ENCODE assay signal across 33 cellular contexts in the genomic region with DNA sequence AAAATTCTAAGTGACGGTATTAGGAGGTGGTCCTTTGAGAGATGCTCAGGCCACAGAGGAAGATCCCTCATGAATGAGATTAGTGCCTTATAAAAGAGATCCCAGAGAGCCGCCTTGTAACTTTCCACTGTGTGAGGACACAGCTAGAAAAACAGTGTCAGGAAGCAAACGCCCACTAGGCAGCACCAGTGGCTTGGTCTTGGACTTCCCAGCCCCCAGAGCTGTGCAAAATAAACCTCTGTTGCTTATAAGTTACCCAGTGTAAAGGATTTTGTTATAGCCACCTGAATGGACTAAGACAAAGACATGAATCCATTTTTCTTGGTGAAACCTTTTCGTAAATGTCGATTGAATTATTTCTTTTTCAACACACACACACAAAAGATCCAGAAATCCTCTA.
"Had no signal": no experiment of that assay in that cellular context is flagged by ENCODE, and none has a peak within 500 bp of the region (broad histone marks: within the 10 kb centered on the region; RNA-seq: fewer than 3 reads in every experiment).

No MANE protein-coding gene starts in this region.

- H3K4me1 ChIP-seq: adrenal gland, ascending aorta, body of pancreas, breast epithelium had no signal

- H3K27ac ChIP-seq: adrenal gland, ascending aorta, body of pancreas, brain microvascular endothelial cell, breast epithelium, cardiac muscle cell had no signal

- H3K9me3 ChIP-seq: adrenal gland, ascending aorta had no signal

- H3K36me3 ChIP-seq: adrenal gland, ascending aorta, brain microvascular endothelial cell, breast epithelium, cardiac muscle cell had no signal

- FAIRE-seq: astrocyte, bronchial epithelial cell had no signal

- H3K4me3 ChIP-seq: adrenal gland, ascending aorta, body of pancreas, breast epithelium, cardiac muscle cell had no signal

- ATAC-seq: activated naive CD4-positive, alpha-beta T cell treated with anti-CD3 and anti-CD28 coated beads, Interleukin-2, amount 50 U/mL, for 72 hours; activated naive CD8-positive, alpha-beta T cell treated with anti-CD3 and anti-CD28 coated beads, Interleukin-2, amount 50 U/mL, for 24 hours; activated T-cell treated with anti-CD3 and anti-CD28 coated beads, Interleukin-2, amount 50 U/mL, for 4 hours; activated T-cell treated with anti-CD3 and anti-CD28 coated beads, Interleukin-2, amount 50 U/mL, for 72 hours; activated T-helper 17 cell treated with anti-CD3 and anti-CD28 coated beads, Interleukin-2, amount 50 U/mL, for 72 hours; body of pancreas had no signal

- DNase-seq: activated effector memory CD4-positive, alpha-beta T cell treated with anti-CD3 and anti-CD28 coated beads, Interleukin-2, amount 50 U/mL, for 16 hours; activated effector memory CD4-positive, alpha-beta T cell treated with Interleukin-2 at 50 U/mL for 16 hours; activated gamma-delta T cell; activated gamma-delta T cell treated with Interleukin-2 at 50 U/mL for 16 hours; activated naive CD4-positive, alpha-beta T cell; activated naive CD4-positive, alpha-beta T cell treated with anti-CD3 and anti-CD28 coated beads for 36 hours; activated naive CD4-positive, alpha-beta T cell treated with anti-CD3 and anti-CD28 coated beads, Interleukin-2, amount 10 ng/mL, durations not matched to agents 7 days and 5 days; activated naive CD4-positive, alpha-beta T cell treated with anti-CD3 and anti-CD28 coated beads, Interleukin-2, amount 50 U/mL, for 16 hours; activated naive CD4-positive, alpha-beta T cell treated with Interleukin-2 at 50 U/mL for 16 hours; activated naive CD8-positive, alpha-beta T cell treated with anti-CD3 and anti-CD28 coated beads for 36 hours; activated naive CD8-positive, alpha-beta T cell treated with anti-CD3 and anti-CD28 coated beads, Interleukin-2, amount 10 ng/mL, durations not matched to agents 7 days and 5 days; activated naive CD8-positive, alpha-beta T cell treated with anti-CD3 and anti-CD28 coated beads, Interleukin-2, amount 50 U/mL, for 24 hours; activated T-cell treated with anti-CD3 and anti-CD28 coated beads, Interleukin-2, amount 50 U/mL, for 24 hours; activated T-cell treated with anti-CD3 and anti-CD28 coated beads, Interleukin-2, amount 50 U/mL, for 4 hours; activated T-cell treated with anti-CD3 and anti-CD28 coated beads, Interleukin-2, amount 50 U/mL, for 48 hours; activated T-cell treated with anti-CD3 and anti-CD28 coated beads, Interleukin-2, amount 50 U/mL, for 72 hours; adrenal gland; amniotic stem cell; amygdala; anterior cingulate cortex; aorta; body of pancreas; brain microvascular endothelial cell; caudate nucleus; central memory CD4-positive, alpha-beta T cell; cerebellar nuclear complex had no signal

- H3K27me3 ChIP-seq: adrenal gland, ascending aorta, body of pancreas, brain microvascular endothelial cell, cardiac muscle cell had no signal
